Comparison of ENCODE assay signal across 8 cellular contexts in the genomic region with DNA sequence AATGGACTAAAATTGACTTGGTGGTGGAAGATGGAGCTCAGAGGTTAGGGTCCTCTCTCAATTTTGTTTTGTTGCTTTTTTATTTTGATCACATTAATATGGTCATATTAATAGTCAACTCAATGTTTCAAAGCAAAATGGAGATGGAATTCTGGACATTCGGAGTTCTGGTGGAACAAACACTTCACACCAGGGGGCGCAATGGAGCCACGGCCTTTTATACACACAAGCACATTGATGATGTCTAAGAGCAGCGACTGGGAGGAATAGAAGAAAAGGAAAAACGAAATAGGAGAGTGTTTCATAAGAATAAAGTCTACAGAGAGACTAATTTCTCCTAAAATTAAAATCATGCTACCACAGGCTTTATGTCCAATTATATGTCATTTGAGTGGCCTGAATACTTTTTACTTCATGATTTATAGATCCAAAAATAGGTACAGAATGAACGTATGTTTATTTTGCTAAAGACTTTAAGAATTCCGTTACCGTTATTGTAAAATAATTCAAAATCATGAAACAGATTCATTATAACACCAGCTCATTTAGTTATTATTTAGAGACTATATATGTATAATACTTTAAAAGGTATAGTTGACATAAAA.
A peak's percentile ranks its signal among the peaks of the same experiment; 100 is the strongest.
DNase-seq lines count a peak whose midpoint lies in the region; ATAC-seq, FAIRE-seq and TF ChIP-seq lines count a peak whose summit lies in the region.

No MANE protein-coding gene starts in this region.

- TF ChIP-seq CTCF in Caco-2 (IDR thresholded peaks at IDR 0.05; ENCODE audit: insufficient read depth in 1 of 2, low read depth in 1 of 2, low read length in 1 of 2, severe bottlenecking in 1 of 2, unreplicated experiment in 1 of 2) (peak; percentile 74 to 80), progenitor cell of endocrine pancreas (IDR thresholded peaks at IDR 0.05; ENCODE audit: unreplicated experiment) (peak; percentile 78)

- H3K9me3 Mint-ChIP-seq in Caco-2 (ENCODE audit: unreplicated experiment) (peaks cover 14% of the 10 kb centered on the region), progenitor cell of endocrine pancreas (ENCODE audit: low read depth) (peaks cover 11% of the 10 kb centered on the region)
- peaks cover 3% of the 10 kb centered on the region for H3K9me3 Mint-ChIP-seq in activated T-helper 2 cell treated with anti-CD3 and anti-CD28 coated beads, Interferon-gamma antibody, Interleukin-2, Interleukin-4, amounts not matched to agents 10 μg/mL and 5 μg/mL and 100 μg/mL, durations not matched to agents 14 hours and 24 hours and 36 hours

- POLR2A ChIA-PET in Caco-2 (lab: Charles Lee), result no interaction called here

- H3K36me3 Mint-ChIP-seq in Caco-2 (ENCODE audit: insufficient read depth, unreplicated experiment), result peaks cover 10% of the 10 kb centered on the region
- H3K36me3 Mint-ChIP-seq in activated T-helper 2 cell treated with anti-CD3 and anti-CD28 coated beads, Interferon-gamma antibody, Interleukin-2, Interleukin-4, amounts not matched to agents 10 μg/mL and 5 μg/mL and 100 μg/mL, durations not matched to agents 14 hours and 24 hours and 36 hours (ENCODE audit: low read depth), result no peaks in the 10 kb centered on the region
- H3K36me3 Mint-ChIP-seq in progenitor cell of endocrine pancreas (ENCODE audit: insufficient read depth), result peaks cover 6% of the 10 kb centered on the region

- intact Hi-C loops in Caco-2 (cut with micrococcal nuclease; ENCODE audit: unreplicated experiment), result loop anchor here (1.0 to 2.0 kb wide), 3 partner anchors 21 to 638 kb away; no protein-coding TSS in a partner anchor
- intact Hi-C loops in activated T-helper 2 cell treated with anti-CD3 and anti-CD28 coated beads, Interferon-gamma antibody, Interleukin-2, Interleukin-4, amounts not matched to agents 10 μg/mL and 5 μg/mL and 100 μg/mL, durations not matched to agents 14 hours and 24 hours and 36 hours (cut with micrococcal nuclease), result loop anchor here (1.0 to 10.0 kb wide), 4 partner anchors 21 to 760 kb away; no protein-coding TSS in a partner anchor

- H3K36me3 ChIP-seq in Caco-2 (ENCODE audit: control insufficient read depth, insufficient read depth, low read length), result no peaks in the 10 kb centered on the region

- peak; percentile 78 for TF ChIP-seq RAD21 in Ishikawa (IDR thresholded peaks at IDR 0.05; ENCODE audit: low read depth)

- H3K4me3 ChIP-seq in Caco-2 (ENCODE audit: low read depth, low read length), result no peak overlapping the region

- FAIRE-seq in RCC 7860 (lab: Jason Lieb, UNC), result peak; percentile 70

- no peak overlapping the region for H3K27ac Mint-ChIP-seq in Caco-2 (ENCODE audit: unreplicated experiment)
- no peak overlapping the region for H3K27ac Mint-ChIP-seq in activated T-helper 2 cell treated with anti-CD3 and anti-CD28 coated beads, Interferon-gamma antibody, Interleukin-2, Interleukin-4, amounts not matched to agents 10 μg/mL and 5 μg/mL and 100 μg/mL, durations not matched to agents 14 hours and 24 hours and 36 hours
- no peak overlapping the region for H3K27ac Mint-ChIP-seq in progenitor cell of endocrine pancreas

- no TSS peak for BruUV-seq in Caco-2 (replicated peaks; lab: Mats Ljungman, UMichigan)

- CTCF ChIA-PET in Caco-2 (lab: Charles Lee), result no interaction called here

- H3K27me3 ChIP-seq in Caco-2 (replicated peaks; ENCODE audit: control insufficient read depth, insufficient read depth, low read length), result no peaks in the 10 kb centered on the region

- peak; percentile 59 for ATAC-seq in GM21423 (IDR thresholded peaks at IDR 0.05; ENCODE audit: unreplicated experiment)

- no peak for TF ChIP-seq EP300 in Ishikawa (IDR thresholded peaks at IDR 0.05; ENCODE audit: borderline replicate concordance)

- DNase-seq in Caco-2, result peak; percentile 65 to 76
- peak; percentile 30 for DNase-seq in RCC 7860 (ENCODE audit: low spot score)
- DNase-seq in activated T-helper 2 cell treated with anti-CD3 and anti-CD28 coated beads, Interferon-gamma antibody, Interleukin-2, Interleukin-4, amounts not matched to agents 10 μg/mL and 5 μg/mL and 100 μg/mL, durations not matched to agents 14 hours and 24 hours and 36 hours (ENCODE audit: low spot score), result peak; percentile 14
- peak; percentile 25 for DNase-seq in germinal center (ENCODE audit: low spot score)
- peak; percentile 36 for DNase-seq in progenitor cell of endocrine pancreas (ENCODE audit: low spot score, unreplicated experiment)
- DNase-seq in DMS79 treated with DMSO at 0.1 percent for 48 hours (lab: John Stamatoyannopoulos, UW), result no peak

- H3K4me3 Mint-ChIP-seq in Caco-2 (ENCODE audit: unreplicated experiment) (peak overlapping the region; percentile 50), progenitor cell of endocrine pancreas (ENCODE audit: low read depth) (no peak overlapping the region)
- H3K4me3 Mint-ChIP-seq in activated T-helper 2 cell treated with anti-CD3 and anti-CD28 coated beads, Interferon-gamma antibody, Interleukin-2, Interleukin-4, amounts not matched to agents 10 μg/mL and 5 μg/mL and 100 μg/mL, durations not matched to agents 14 hours and 24 hours and 36 hours (ENCODE audit: low read depth), result no peak overlapping the region

- H3K9me3 ChIP-seq in Caco-2, result no peaks in the 10 kb centered on the region

- peaks cover 8% of the 10 kb centered on the region; the same call in 1 of the 2 replicates for H3K4me1 ChIP-seq in Caco-2

- H3K4me1 Mint-ChIP-seq in Caco-2 (ENCODE audit: low read depth, unreplicated experiment), result peaks cover 25% of the 10 kb centered on the region
- H3K4me1 Mint-ChIP-seq in activated T-helper 2 cell treated with anti-CD3 and anti-CD28 coated beads, Interferon-gamma antibody, Interleukin-2, Interleukin-4, amounts not matched to agents 10 μg/mL and 5 μg/mL and 100 μg/mL, durations not matched to agents 14 hours and 24 hours and 36 hours (ENCODE audit: low read depth), result peaks cover 10% of the 10 kb centered on the region
- H3K4me1 Mint-ChIP-seq in progenitor cell of endocrine pancreas (ENCODE audit: low read depth), result peaks cover 15% of the 10 kb centered on the region

- H3K27me3 Mint-ChIP-seq in Caco-2 (ENCODE audit: insufficient read depth, unreplicated experiment) (no peaks in the 10 kb centered on the region), progenitor cell of endocrine pancreas (no peaks in the 10 kb centered on the region)
- peaks cover 3% of the 10 kb centered on the region for H3K27me3 Mint-ChIP-seq in activated T-helper 2 cell treated with anti-CD3 and anti-CD28 coated beads, Interferon-gamma antibody, Interleukin-2, Interleukin-4, amounts not matched to agents 10 μg/mL and 5 μg/mL and 100 μg/mL, durations not matched to agents 14 hours and 24 hours and 36 hours (ENCODE audit: low read depth)

TF ChIP-seq in Ishikawa, 13 proteins besides CTCF, POLR2A, EP300 and RAD21:
- TF ChIP-seq YY1 (IDR thresholded peaks at IDR 0.05; ENCODE audit: low read depth), result peak; percentile 24; the same call in 1 of the 2 replicates
- no peak for TF ChIP-seq ZBTB7A (IDR thresholded peaks at IDR 0.05; ENCODE audit: low read depth)
